In genomic region chr17:82244413-82245140, GRCh38 we compare ENCODE assay signal across 9 cellular contexts. TPM values are rescaled to one million over a fixed set of nuclear protein-coding genes. Genes with fewer than 3 reads are reported as not detected.
DNase-seq lines count a peak whose midpoint lies in the region; ATAC-seq, FAIRE-seq and TF ChIP-seq lines count a peak whose summit lies in the region.
"Had no signal": no experiment of that assay in that cellular context is flagged by ENCODE, and none has a peak within 500 bp of the region (broad histone marks: within the 10 kb centered on the region; RNA-seq: fewer than 3 reads in every experiment).

No MANE protein-coding gene starts in this region.

- intact Hi-C loops in GM12878 (cut with micrococcal nuclease; ENCODE audit: unreplicated experiment), result loop anchor here (1.0 kb wide), 1 partner anchor 77 kb away; no protein-coding TSS in a partner anchor

- H4K20me1 ChIP-seq in KMS-11 (ENCODE audit: insufficient read depth) (no peaks in the 10 kb centered on the region), GM12878 (ENCODE audit: control insufficient read depth, insufficient read depth) (peaks cover 5% of the 10 kb centered on the region)

- no peak; the same call in 1 of the 2 replicates for TF ChIP-seq RAD21 in GM12878 (IDR thresholded peaks at IDR 0.05; ENCODE audit: insufficient read depth, low read depth, low read length)

- H3K9me3 ChIP-seq in GM12878 (replicated peaks; ENCODE audit: control insufficient read depth, insufficient read depth, low read length), result no peaks in the 10 kb centered on the region
- H3K9me3 ChIP-seq: SJSA1 had no signal

- H3K36me3 ChIP-seq in KMS-11 (ENCODE audit: insufficient read depth), result peaks cover 7% of the 10 kb centered on the region; the same call in 1 of the 2 replicates
- peaks cover 30 to 64% of the 10 kb centered on the region in 2 experiments for H3K36me3 ChIP-seq in GM12878 (ENCODE audit: control insufficient read depth in 2 of 2, insufficient read depth in 2 of 2, low read length in 1 of 2)

- H3K4me1 ChIP-seq in KMS-11 (ENCODE audit: low read depth, poor library complexity, severe bottlenecking) (peaks cover 6% of the 10 kb centered on the region), GM12878 (ENCODE audit: control insufficient read depth, insufficient read depth, low read length) (peaks cover 14% of the 10 kb centered on the region)

- WGBS in GM12878 (ENCODE audit: insufficient coverage, insufficient replicate concordance, low lambda C conversion rate, missing lambda C conversion rate), result 88% methylated on average over 39 of the region's 39 CpGs

- no peak overlapping the region for H3K27ac ChIP-seq in KMS-11
- no peak overlapping the region for H3K27ac ChIP-seq in GM12878 (ENCODE audit: control insufficient read depth, insufficient read depth)
- H3K27ac ChIP-seq: SJSA1 had no signal

- ATAC-seq in GM12878 (no peak), HG03354 (IDR thresholded peaks at IDR 0.05; ENCODE audit: poor library complexity, severe bottlenecking, unreplicated experiment) (no peak), HG03095 (IDR thresholded peaks at IDR 0.05; ENCODE audit: unreplicated experiment) (no peak)

- H3K4me3 ChIP-seq in KMS-11 (IDR thresholded peaks at IDR 0.05; ENCODE audit: insufficient read depth, low read depth, low read length) (no peak overlapping the region), GM12878 (no peak overlapping the region)
- H3K4me3 ChIP-seq: SJSA1 had no signal

- peak; percentile 68 for TF ChIP-seq POLR2A in GM12878 (IDR thresholded peaks at IDR 0.05; ENCODE audit: low read depth, low read length)

- no peak for FAIRE-seq in GM12878 (lab: Jason Lieb, UNC)

- H2AFZ ChIP-seq in KMS-11 (ENCODE audit: low read depth) (no peak overlapping the region), GM12878 (ENCODE audit: control insufficient read depth, low read depth, low read length) (no peak overlapping the region)

- DNase-seq in DMS114 treated with DMSO at 0.1 percent for 48 hours (lab: John Stamatoyannopoulos, UW; ENCODE audit: unreplicated experiment), result peak; percentile 23
- no peak for DNase-seq in GM12878 (ENCODE audit: low read depth, low spot score)
- DNase-seq in midbrain (lab: John Stamatoyannopoulos, UW), result peak; percentile 28
- no peak for DNase-seq in NCI-H187 (lab: John Stamatoyannopoulos, UW)
- no peak for DNase-seq in stimulated activated CD4-positive, alpha-beta T cell treated with anti-CD3 and anti-CD28 coated beads, Interleukin-4, amount 100 ng/mL, for 4 hours

- no peak overlapping the region for H3K4me2 ChIP-seq in KMS-11
- H3K4me2 ChIP-seq in GM12878 (ENCODE audit: control insufficient read depth, insufficient read depth), result no peak overlapping the region

- CTCF ChIA-PET in GM12878 (lab: Yijun Ruan, JAX), result no interaction called here

- peak; percentile 44; the same call in 1 of the 2 replicates for TF ChIP-seq CTCF in KMS-11 (conservative IDR thresholded peaks at IDR 0.05; ENCODE audit: low read depth, low read length)
- peak; percentile 46; a peak in 4 of 6 replicates for TF ChIP-seq CTCF in GM12878 (IDR thresholded peaks at IDR 0.05 in 2 of 3, conservative IDR thresholded peaks at IDR 0.05 in 1 of 3; ENCODE audit: control insufficient read depth in 2 of 3, extremely low read depth in 1 of 3, insufficient read depth in 1 of 3, low read depth in 3 of 3, low read length in 3 of 3)

- in situ Hi-C loops in GM12878 (cut with MboI), result no loop called here

- RAD21 ChIA-PET in GM12878 (lab: Charles Lee; ENCODE audit: unreplicated experiment), result no interaction called here

- POLR2A ChIA-PET in GM12878 (lab: Charles Lee), result interaction anchor here (0.8 to 1.2 kb wide), 2 partner anchors 48 to 55 kb away, joined by 3 read pairs; no protein-coding TSS in a partner anchor

- TF ChIP-seq EP300 in GM12878 (IDR thresholded peaks at IDR 0.05; ENCODE audit: borderline replicate concordance in 1 of 2, control insufficient read depth in 1 of 2, low read depth in 2 of 2, low read length in 2 of 2), result no peak

- no TSS peak for BruUV-seq in GM12878 (replicated peaks; lab: Mats Ljungman, UMichigan)

- SMC1A ChIA-PET in GM12878 (lab: Charles Lee; ENCODE audit: uncharacterized antibody, unreplicated experiment), result no interaction called here

- H3K9ac ChIP-seq in KMS-11 (no peak overlapping the region), GM12878 (ENCODE audit: control insufficient read depth, insufficient read depth, low read length) (no peak overlapping the region)

- no peaks in the 10 kb centered on the region; the same call in 1 of the 2 replicates for H3K79me2 ChIP-seq in KMS-11 (ENCODE audit: insufficient read depth, low read depth)
- H3K79me2 ChIP-seq in GM12878 (ENCODE audit: control insufficient read depth, insufficient read depth, low read length), result no peaks in the 10 kb centered on the region

- no peaks in the 10 kb centered on the region for H3K27me3 ChIP-seq in KMS-11 (ENCODE audit: insufficient read depth, low read depth)
- no peaks in the 10 kb centered on the region for H3K27me3 ChIP-seq in GM12878 (replicated peaks in 1 of 2; ENCODE audit: control insufficient read depth in 2 of 2, insufficient read depth in 2 of 2, low read length in 1 of 2)
- H3K27me3 ChIP-seq: SJSA1 had no signal

TF ChIP-seq in GM12878, 131 proteins besides CTCF, POLR2A, EP300 and RAD21:
- TF ChIP-seq RBBP5 (conservative IDR thresholded peaks at IDR 0.05) (no peak), PML (IDR thresholded peaks at IDR 0.05; ENCODE audit: low read length) (0 out of 2 replicates have a peak, but pooled peaks have one; percentile 28), PAX5 (IDR thresholded peaks at IDR 0.05; ENCODE audit: borderline replicate concordance, low read depth, low read length) (0 out of 2 replicates have a peak, but pooled peaks have one; percentile 2), SMC3 (IDR thresholded peaks at IDR 0.05; ENCODE audit: borderline replicate concordance, low read length) (peak; percentile 30; the same call in 1 of the 2 replicates), HDAC6 (IDR thresholded peaks at IDR 0.05; ENCODE audit: unreplicated experiment) (peak; percentile 44), POLR2AphosphoS5 (IDR thresholded peaks at IDR 0.05; ENCODE audit: low read length) (peak; percentile 12; the same call in 1 of the 2 replicates), ZBED1 (IDR thresholded peaks at IDR 0.05; ENCODE audit: borderline replicate concordance) (no peak)

RNA-seq across cellular contexts. Expression of gene SLC16A3, which starts 15.7 kb away (rescaled TPM):
- total RNA-seq in GM12878 (2013; cell fraction: nucleolus; rRNA removed), result 264 and 312 TPM in 2 replicates
- total RNA-seq in GM12878 (2014; rRNA removed), result 33.4 and 37.8 TPM in 2 replicates
- 10.2 and 10.3 TPM in 2 replicates for total RNA-seq in GM12878 (2014; rRNA removed; fragmentation: Illumina TruSeq; extraction: Trizol)
- total RNA-seq in GM12878 (2021), result 46.5 and 49.5 TPM in 2 replicates
- 24.0 TPM for polyA plus RNA-seq in GM12878 (2011; ENCODE audit: low read depth)
- 18.0 and 44.4 TPM in 2 replicates for polyA plus RNA-seq in GM12878 (2011; rRNA removed)
- polyA plus RNA-seq in GM12878 (2011; cell fraction: cytosol; rRNA removed), result 60.2 and 98.5 TPM in 2 replicates
- polyA plus RNA-seq in GM12878 (2011; cell fraction: nucleus; rRNA removed), result 75.2 and 100 TPM in 2 replicates
- polyA plus RNA-seq in GM12878 (2012), result 102 and 145 TPM in 2 replicates
- 0.44 and 4.6 TPM in 2 replicates for polyA plus RNA-seq in GM12878 (2014; fragmentation: Illumina TruSeq; extraction: Trizol)
- polyA plus RNA-seq in GM12878 (2014; fragmentation: Nextera tagmentation; extraction: Ambion mirVana), result 1 to 10 TPM in 1 of 2 experiments, under 1 TPM in 1; 0.10 to 1.2 TPM
- polyA plus RNA-seq in GM12878 (2014; rRNA removed), result 30.0 and 33.0 TPM in 2 replicates
- polyA plus RNA-seq in GM12878 (2016; fragmentation: Nextera tagmentation; extraction: Ambion mirVana), result 1 to 10 TPM; 4.3 to 5.7 TPM
- 47.3 and 89.5 TPM in 2 replicates for polyA minus RNA-seq in GM12878 (2011; rRNA and poly(A)+ RNA removed)
- 32.2 and 37.6 TPM in 2 replicates for polyA minus RNA-seq in GM12878 (2011; cell fraction: cytosol; rRNA and poly(A)+ RNA removed)
- polyA minus RNA-seq in GM12878 (2011; cell fraction: nucleus; rRNA and poly(A)+ RNA removed), result 66.3 and 84.2 TPM in 2 replicates

RNA-seq across cellular contexts. Expression of gene CSNK1D, which starts 28.9 kb away (rescaled TPM):
- 85.1 and 93.8 TPM in 2 replicates for total RNA-seq in GM12878 (2013; cell fraction: nucleolus; rRNA removed)
- total RNA-seq in GM12878 (2014; rRNA removed) (17.3 and 25.0 TPM in 2 replicates), GM12878 (2014; rRNA removed; fragmentation: Illumina TruSeq; extraction: Trizol) (26.4 and 27.8 TPM in 2 replicates), GM12878 (2021) (85.5 and 94.2 TPM in 2 replicates)
- 42.9 TPM for polyA plus RNA-seq in GM12878 (2011; ENCODE audit: low read depth)
- polyA plus RNA-seq in GM12878 (2011; rRNA removed) (40.7 and 54.4 TPM in 2 replicates), GM12878 (2014; fragmentation: Illumina TruSeq; extraction: Trizol) (72.5 and 105 TPM in 2 replicates), GM12878 (2014; fragmentation: Nextera tagmentation; extraction: Ambion mirVana) (10 to 100 TPM in 1 of 2 experiments, 1 to 10 TPM in 1; 5.7 to 13.0 TPM), GM12878 (2014; rRNA removed) (74.9 and 90.3 TPM in 2 replicates), GM12878 (2016; fragmentation: Nextera tagmentation; extraction: Ambion mirVana) (10 to 100 TPM; 61.8 to 63.4 TPM)
- polyA plus RNA-seq in GM12878 (2011; cell fraction: cytosol; rRNA removed), result 58.6 and 69.9 TPM in 2 replicates
- polyA plus RNA-seq in GM12878 (2011; cell fraction: nucleus; rRNA removed), result 236 and 302 TPM in 2 replicates
- 62.0 and 78.9 TPM in 2 replicates for polyA plus RNA-seq in GM12878 (2012)
- 53.9 and 56.8 TPM in 2 replicates for polyA minus RNA-seq in GM12878 (2011; rRNA and poly(A)+ RNA removed)
- polyA minus RNA-seq in GM12878 (2011; cell fraction: cytosol; rRNA and poly(A)+ RNA removed), result 25.1 and 26.0 TPM in 2 replicates
- 38.6 and 73.4 TPM in 2 replicates for polyA minus RNA-seq in GM12878 (2011; cell fraction: nucleus; rRNA and poly(A)+ RNA removed)

RNA-seq across cellular contexts. Expression of gene CCDC57, which starts 31.9 kb away (rescaled TPM):
- 92.3 and 116 TPM in 2 replicates for total RNA-seq in GM12878 (2013; cell fraction: nucleolus; rRNA removed)
- 43.0 and 49.0 TPM in 2 replicates for total RNA-seq in GM12878 (2014; rRNA removed)
- 36.9 and 42.5 TPM in 2 replicates for total RNA-seq in GM12878 (2014; rRNA removed; fragmentation: Illumina TruSeq; extraction: Trizol)
- total RNA-seq in GM12878 (2021), result 69.1 and 74.1 TPM in 2 replicates
- polyA plus RNA-seq in GM12878 (2011; ENCODE audit: low read depth), result 82.9 TPM
- polyA plus RNA-seq in GM12878 (2011; rRNA removed), result 16.2 and 30.5 TPM in 2 replicates
- polyA plus RNA-seq in GM12878 (2011; cell fraction: cytosol; rRNA removed), result 93.0 and 152 TPM in 2 replicates
- polyA plus RNA-seq in GM12878 (2011; cell fraction: nucleus; rRNA removed), result 97.1 and 115 TPM in 2 replicates
- polyA plus RNA-seq in GM12878 (2012), result 44.5 and 61.4 TPM in 2 replicates
- 7.2 and 29.3 TPM in 2 replicates for polyA plus RNA-seq in GM12878 (2014; fragmentation: Illumina TruSeq; extraction: Trizol)
- polyA plus RNA-seq in GM12878 (2014; fragmentation: Nextera tagmentation; extraction: Ambion mirVana), result 10 to 100 TPM in 1 of 2 experiments, 1 to 10 TPM in 1; 5.4 to 18.0 TPM
- polyA plus RNA-seq in GM12878 (2014; rRNA removed), result 123 and 135 TPM in 2 replicates
- polyA plus RNA-seq in GM12878 (2016; fragmentation: Nextera tagmentation; extraction: Ambion mirVana), result 10 to 100 TPM; 77.2 to 80.3 TPM
- 9.0 and 23.6 TPM in 2 replicates for polyA minus RNA-seq in GM12878 (2011; rRNA and poly(A)+ RNA removed)
- polyA minus RNA-seq in GM12878 (2011; cell fraction: cytosol; rRNA and poly(A)+ RNA removed), result 7.8 and 11.4 TPM in 2 replicates
- polyA minus RNA-seq in GM12878 (2011; cell fraction: nucleus; rRNA and poly(A)+ RNA removed), result 13.3 and 20.4 TPM in 2 replicates

Comparison
In these comparisons a context has a peak if more than half of its experiments do, and no peak if none do; other contexts are left out.
1. DNase-seq: peak in DMS114 treated with DMSO at 0.1 percent for 48 hours (single experiment) and midbrain (single experiment); none in GM12878 (single experiment), NCI-H187 (0 of 2) and stimulated activated CD4-positive, alpha-beta T cell treated with anti-CD3 and anti-CD28 coated beads, Interleukin-4, amount 100 ng/mL, for 4 hours (0 of 2).